Comparison of ENCODE assay signal across 12 cellular contexts in genomic region chr12:14261096-14261495, GRCh38.
DNase-seq lines count a peak whose midpoint lies in the region; ATAC-seq, FAIRE-seq and TF ChIP-seq lines count a peak whose summit lies in the region.
"Had no signal": no experiment of that assay in that cellular context is flagged by ENCODE, and none has a peak within 500 bp of the region (broad histone marks: within the 10 kb centered on the region; RNA-seq: fewer than 3 reads in every experiment).

No MANE protein-coding gene starts in this region.

- no peak for ATAC-seq in activated B cell treated with CpG ODN at 0.5 μM for 24 hours (ENCODE audit: low read depth)
- no peak for ATAC-seq in right cardiac atrium
- no peak for ATAC-seq in pancreas

- intact Hi-C loops in activated B cell treated with CpG ODN at 0.5 μM for 24 hours (cut with micrococcal nuclease): no loop called here
- intact Hi-C loops in right cardiac atrium (cut with DNase I): loop anchor here in 2 of 4 donors (2.0 to 10.0 kb wide), 2 partner anchors 94 to 104 kb away; partner anchors contain the start of gene ATF7IP (in 1 of the 2)
- intact Hi-C loops in pancreas (cut with DNase I): no loop called here

- CTCF ChIA-PET in activated B cell treated with CpG ODN at 0.5 μM for 24 hours (lab: Charles Lee): no interaction called here

- H3K4me3 ChIP-seq in ACC112 (ENCODE audit: low read depth, low read length) (no peak overlapping the region; the same call in 1 of the 2 replicates), right cardiac atrium (ENCODE audit: low read length) (no peak overlapping the region), pancreas (no peak overlapping the region)

- peaks cover 12% of the 10 kb centered on the region for H3K9me3 Mint-ChIP-seq in activated B cell treated with CpG ODN at 0.5 μM for 24 hours

- H2AFZ ChIP-seq in ACC112 (ENCODE audit: low read length, unreplicated experiment): peak overlapping the region; percentile 79

- no peaks in the 10 kb centered on the region for H3K79me2 ChIP-seq in ACC112 (ENCODE audit: control insufficient read depth, insufficient read depth, low read length, unreplicated experiment)

- H3K36me3 ChIP-seq in ACC112 (ENCODE audit: insufficient read depth, low read length) (no peaks in the 10 kb centered on the region), pancreas (no peaks in the 10 kb centered on the region)

- TF ChIP-seq CTCF in activated B cell treated with CpG ODN at 0.5 μM for 24 hours (IDR thresholded peaks at IDR 0.05): no peak
- TF ChIP-seq CTCF in pancreas (IDR thresholded peaks at IDR 0.05): no peak

- POLR2A ChIA-PET in activated B cell treated with CpG ODN at 0.5 μM for 24 hours (lab: Charles Lee): interaction anchor here (1.2 kb wide), 1 partner anchor 12 kb away, joined by 5 read pairs; no protein-coding TSS in a partner anchor

- no peaks in the 10 kb centered on the region for H3K27me3 Mint-ChIP-seq in activated B cell treated with CpG ODN at 0.5 μM for 24 hours

- no peak overlapping the region for H3K4me3 Mint-ChIP-seq in activated B cell treated with CpG ODN at 0.5 μM for 24 hours
- H3K4me3 Mint-ChIP-seq: T-helper 1 cell treated with Interleukin-12 subunit alpha and Interleukin-12 subunit beta and Interleukin-4 antibody, amounts not matched to agents 30 μg/mL and 1 μg/mL, for 36 hours had no signal

- H3K36me3 Mint-ChIP-seq in activated B cell treated with CpG ODN at 0.5 μM for 24 hours (ENCODE audit: low read depth): peaks cover 14% of the 10 kb centered on the region

- H3K27ac Mint-ChIP-seq in activated B cell treated with CpG ODN at 0.5 μM for 24 hours: peak overlapping the region; percentile 41

- H3K4me1 ChIP-seq in ACC112 (ENCODE audit: control insufficient read depth, insufficient read depth, low read length, unreplicated experiment): peaks cover 39% of the 10 kb centered on the region
- H3K4me1 ChIP-seq in right cardiac atrium (ENCODE audit: control insufficient read depth, insufficient read depth, low read length): peaks cover 9% of the 10 kb centered on the region
- peaks cover 16 to 39% (median 28%) of the 10 kb centered on the region in 3 donors for H3K4me1 ChIP-seq in pancreas

- H3K27ac ChIP-seq in ACC112 (ENCODE audit: low read depth, low read length) (peak overlapping the region; percentile 97), right cardiac atrium (ENCODE audit: low read length) (peak overlapping the region; percentile 72), pancreas (peak overlapping the region; percentile 58 to 93 (median 82))
- H3K27ac ChIP-seq: KMS-11 had no signal

- no peak for FAIRE-seq in pancreas (lab: Jason Lieb, UNC)

- H3K9me3 ChIP-seq in right cardiac atrium (ENCODE audit: control insufficient read depth, low read length) (no peaks in the 10 kb centered on the region), pancreas (no peaks in the 10 kb centered on the region)

- DNase-seq in activated B cell treated with CpG ODN at 0.5 μM for 24 hours (no peak), right cardiac atrium (peak in 2 of 3 donors; percentile 20 to 75), pancreas (no peak), NCI-H1417 treated with DMSO at 0.1 percent for 48 hours (lab: John Stamatoyannopoulos, UW) (no peak)
- no peak for DNase-seq in activated CD4-positive, CD25-positive, alpha-beta regulatory T cell (lab: John Stamatoyannopoulos, UW)
- DNase-seq in activated CD4-positive, alpha-beta T cell treated with anti-CD3 and anti-CD28 coated beads for 48 hours: no peak
- no peak for DNase-seq in activated CD4-positive, alpha-beta T cell treated with anti-CD3 and anti-CD28 coated beads, Interleukin-2, amount 50 U/mL, for 48 hours
- DNase-seq: effector CD4-positive, alpha-beta T cell; stimulated activated CD4-positive, alpha-beta T cell treated with anti-CD3 and anti-CD28 coated beads, Interleukin-2, amount 100 ng/mL, for 48 hours had no signal

- H3K4me1 Mint-ChIP-seq in activated B cell treated with CpG ODN at 0.5 μM for 24 hours: peaks cover 54% of the 10 kb centered on the region

- no peaks in the 10 kb centered on the region for H3K27me3 ChIP-seq in ACC112 (ENCODE audit: insufficient read depth, low read length)
- H3K27me3 ChIP-seq in right cardiac atrium (ENCODE audit: control insufficient read depth, insufficient read depth): no peaks in the 10 kb centered on the region
- no peaks in the 10 kb centered on the region for H3K27me3 ChIP-seq in pancreas

- 66% methylated on average over 6 of the region's 6 CpGs for WGBS in right cardiac atrium
- WGBS in pancreas, 2 donors: 89% methylated on average over 6 of the region's 6 CpGs

Comparison
In these comparisons a context has a peak if more than half of its experiments do, and no peak if none do; other contexts are left out.
1. DNase-seq: peak in right cardiac atrium (2 of 3); none in activated B cell treated with CpG ODN at 0.5 μM for 24 hours (single experiment), pancreas (0 of 6), activated CD4-positive, CD25-positive, alpha-beta regulatory T cell (0 of 4), activated CD4-positive, alpha-beta T cell treated with anti-CD3 and anti-CD28 coated beads for 48 hours (single experiment), activated CD4-positive, alpha-beta T cell treated with anti-CD3 and anti-CD28 coated beads, Interleukin-2, amount 50 U/mL, for 48 hours (0 of 2) and NCI-H1417 treated with DMSO at 0.1 percent for 48 hours (single experiment).
2. Peak in every context shown above with its lines, with median percentiles within 50 percentile points of each other: H3K27ac ChIP-seq.